Comparison of ENCODE assay signal across 34 cellular contexts in the genomic region with DNA sequence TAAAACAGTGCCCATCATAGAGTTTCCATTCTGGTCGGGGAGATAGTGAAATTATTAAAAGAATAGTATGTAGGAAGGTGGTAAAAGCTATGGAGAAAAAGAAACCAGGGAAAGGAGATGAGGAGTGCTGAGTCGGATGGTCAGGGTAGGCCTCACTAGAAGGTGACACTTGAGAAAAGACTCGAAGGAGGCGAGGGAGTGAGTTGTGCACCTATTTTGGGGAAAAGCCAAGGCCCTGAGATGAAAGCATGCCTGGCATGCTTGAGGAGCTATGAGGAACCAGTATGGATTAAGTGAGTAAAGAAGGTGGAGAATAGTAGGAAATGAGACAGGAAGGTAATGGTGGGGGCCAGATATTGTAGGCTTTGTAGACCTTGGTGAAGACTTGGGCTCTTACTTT.
"Had no signal": no experiment of that assay in that cellular context is flagged by ENCODE, and none has a peak within 500 bp of the region (broad histone marks: within the 10 kb centered on the region; RNA-seq: fewer than 3 reads in every experiment).

No MANE protein-coding gene starts in this region.

- H3K27me3 ChIP-seq: adrenal gland, body of pancreas, brain microvascular endothelial cell, breast epithelium had no signal

- H3K4me1 ChIP-seq: adrenal gland, body of pancreas, breast epithelium had no signal

- H3K27ac Mint-ChIP-seq: activated B cell treated with CpG ODN at 0.5 μM for 24 hours; activated CD4-positive, alpha-beta memory T cell treated with anti-CD3 and anti-CD28 coated beads for 36 hours; activated CD4-positive, alpha-beta T cell treated with anti-CD3 and anti-CD28 coated beads, Interleukin-2, amount 10 ng/mL, durations not matched to agents 24 days and 14 days; activated CD8-positive, alpha-beta memory T cell treated with anti-CD3 and anti-CD28 coated beads, Interleukin-2, amount 10 ng/mL, durations not matched to agents 7 days and 5 days; activated CD8-positive, alpha-beta T cell treated with anti-CD3 and anti-CD28 coated beads for 36 hours; activated naive CD4-positive, alpha-beta T cell treated with anti-CD3 and anti-CD28 coated beads for 36 hours; activated naive CD4-positive, alpha-beta T cell treated with anti-CD3 and anti-CD28 coated beads, Interleukin-2, amount 50 U/mL, for 72 hours; activated naive CD8-positive, alpha-beta T cell treated with anti-CD3 and anti-CD28 coated beads for 36 hours; activated T-cell treated with anti-CD3 and anti-CD28 coated beads, Interleukin-2, amount 50 U/mL, for 72 hours; activated T-helper 1 cell treated with anti-CD3 and anti-CD28 coated beads, Interleukin-12 subunit alpha, Interleukin-12 subunit beta, Interleukin-2, Interleukin-4 antibody, amounts not matched to agents 30 ng/mL and 10 ng/mL and 1 ng/mL, durations not matched to agents 14 hours and 24 hours and 36 hours; activated T-helper 17 cell treated with anti-CD3 and anti-CD28 coated beads, Interleukin-2, amount 50 U/mL, for 72 hours; T-cell; T-helper 2 cell treated with Interferon-gamma antibody and Interleukin-4, amounts not matched to agents 5 μg/mL and 100 μg/mL, for 36 hours had no signal

- H3K36me3 Mint-ChIP-seq: activated CD8-positive, alpha-beta memory T cell treated with anti-CD3 and anti-CD28 coated beads, Interleukin-2, amount 10 ng/mL, durations not matched to agents 7 days and 5 days; activated naive CD4-positive, alpha-beta T cell treated with anti-CD3 and anti-CD28 coated beads, Interleukin-2, amount 50 U/mL, for 72 hours; activated naive CD8-positive, alpha-beta T cell treated with anti-CD3 and anti-CD28 coated beads for 36 hours had no signal

- H3K4me1 Mint-ChIP-seq: activated B cell treated with CpG ODN at 0.5 μM for 24 hours; activated naive CD8-positive, alpha-beta T cell treated with anti-CD3 and anti-CD28 coated beads for 36 hours; activated T-helper 17 cell treated with anti-CD3 and anti-CD28 coated beads, Interleukin-2, amount 50 U/mL, for 72 hours; T-cell had no signal

- DNase-seq: activated B cell treated with CpG ODN at 0.5 μM for 24 hours; activated CD4-positive, alpha-beta memory T cell treated with anti-CD3 and anti-CD28 coated beads for 36 hours; activated CD4-positive, alpha-beta T cell treated with anti-CD3 and anti-CD28 coated beads for 4 hours; activated CD4-positive, alpha-beta T cell treated with anti-CD3 and anti-CD28 coated beads, Interleukin-2, amount 10 ng/mL, durations not matched to agents 24 days and 14 days; activated CD4-positive, alpha-beta T cell treated with anti-CD3 and anti-CD28 coated beads, Interleukin-2, amount 50 U/mL, for 1 hour; activated CD4-positive, alpha-beta T cell treated with anti-CD3 and anti-CD28 coated beads, Interleukin-2, amount 50 U/mL, for 4 hours; activated CD4-positive, CD25-positive, alpha-beta regulatory T cell treated with anti-CD3 and anti-CD28 coated beads, Interleukin-2, amount 50 U/mL, for 72 hours; activated CD8-positive, alpha-beta memory T cell treated with anti-CD3 and anti-CD28 coated beads, Interleukin-2, amount 10 ng/mL, durations not matched to agents 7 days and 5 days; activated CD8-positive, alpha-beta T cell treated with anti-CD3 and anti-CD28 coated beads for 36 hours; activated effector memory CD4-positive, alpha-beta T cell treated with anti-CD3 and anti-CD28 coated beads, Interleukin-2, amount 50 U/mL, for 16 hours; activated gamma-delta T cell treated with Interleukin-2 at 50 U/mL for 16 hours; activated naive CD4-positive, alpha-beta T cell; activated naive CD4-positive, alpha-beta T cell treated with anti-CD3 and anti-CD28 coated beads for 36 hours; activated naive CD4-positive, alpha-beta T cell treated with anti-CD3 and anti-CD28 coated beads, Interleukin-2, amount 50 U/mL, for 16 hours; activated naive CD8-positive, alpha-beta T cell treated with anti-CD3 and anti-CD28 coated beads for 36 hours; activated T-cell treated with anti-CD3 and anti-CD28 coated beads for 4 hours; activated T-cell treated with anti-CD3 and anti-CD28 coated beads, Interleukin-2, amount 50 U/mL, for 1 hour; activated T-cell treated with anti-CD3 and anti-CD28 coated beads, Interleukin-2, amount 50 U/mL, for 4 hours; activated T-cell treated with anti-CD3 and anti-CD28 coated beads, Interleukin-2, amount 50 U/mL, for 72 hours; adrenal gland; amniotic stem cell; aorta; body of pancreas; brain microvascular endothelial cell; central memory CD4-positive, alpha-beta T cell; T-cell; T-helper 2 cell; T-helper 9 cell had no signal

- H3K27me3 Mint-ChIP-seq: activated B cell treated with CpG ODN at 0.5 μM for 24 hours; activated CD4-positive, alpha-beta memory T cell treated with anti-CD3 and anti-CD28 coated beads for 36 hours; activated T-helper 17 cell treated with anti-CD3 and anti-CD28 coated beads, Interleukin-2, amount 50 U/mL, for 72 hours had no signal

- H3K4me3 Mint-ChIP-seq: activated B cell treated with CpG ODN at 0.5 μM for 24 hours; activated CD4-positive, alpha-beta memory T cell treated with anti-CD3 and anti-CD28 coated beads for 36 hours; activated CD4-positive, alpha-beta T cell treated with anti-CD3 and anti-CD28 coated beads, Interleukin-2, amount 10 ng/mL, durations not matched to agents 24 days and 14 days; activated CD8-positive, alpha-beta memory T cell treated with anti-CD3 and anti-CD28 coated beads, Interleukin-2, amount 10 ng/mL, durations not matched to agents 7 days and 5 days; activated CD8-positive, alpha-beta T cell treated with anti-CD3 and anti-CD28 coated beads for 36 hours; activated naive CD4-positive, alpha-beta T cell treated with anti-CD3 and anti-CD28 coated beads for 36 hours; activated naive CD8-positive, alpha-beta T cell treated with anti-CD3 and anti-CD28 coated beads for 36 hours; activated T-cell treated with anti-CD3 and anti-CD28 coated beads, Interleukin-2, amount 50 U/mL, for 4 hours; activated T-cell treated with anti-CD3 and anti-CD28 coated beads, Interleukin-2, amount 50 U/mL, for 72 hours; activated T-helper 1 cell treated with anti-CD3 and anti-CD28 coated beads, Interleukin-12 subunit alpha, Interleukin-12 subunit beta, Interleukin-2, Interleukin-4 antibody, amounts not matched to agents 30 ng/mL and 10 ng/mL and 1 ng/mL, durations not matched to agents 14 hours and 24 hours and 36 hours; activated T-helper 17 cell treated with anti-CD3 and anti-CD28 coated beads, Interleukin-2, amount 50 U/mL, for 72 hours; T-cell; T-helper 2 cell treated with Interferon-gamma antibody and Interleukin-4, amounts not matched to agents 5 μg/mL and 100 μg/mL, for 36 hours had no signal

- H3K9me3 Mint-ChIP-seq: activated B cell treated with CpG ODN at 0.5 μM for 24 hours; activated CD4-positive, alpha-beta memory T cell treated with anti-CD3 and anti-CD28 coated beads for 36 hours; activated CD4-positive, alpha-beta T cell treated with anti-CD3 and anti-CD28 coated beads, Interleukin-2, amount 10 ng/mL, durations not matched to agents 24 days and 14 days; activated CD8-positive, alpha-beta T cell treated with anti-CD3 and anti-CD28 coated beads for 36 hours; activated naive CD4-positive, alpha-beta T cell treated with anti-CD3 and anti-CD28 coated beads for 36 hours; activated naive CD4-positive, alpha-beta T cell treated with anti-CD3 and anti-CD28 coated beads, Interleukin-2, amount 50 U/mL, for 72 hours; activated naive CD8-positive, alpha-beta T cell treated with anti-CD3 and anti-CD28 coated beads for 36 hours; activated T-cell treated with anti-CD3 and anti-CD28 coated beads, Interleukin-2, amount 50 U/mL, for 4 hours; activated T-cell treated with anti-CD3 and anti-CD28 coated beads, Interleukin-2, amount 50 U/mL, for 72 hours; activated T-helper 1 cell treated with anti-CD3 and anti-CD28 coated beads, Interleukin-12 subunit alpha, Interleukin-12 subunit beta, Interleukin-2, Interleukin-4 antibody, amounts not matched to agents 30 ng/mL and 10 ng/mL and 1 ng/mL, durations not matched to agents 14 hours and 24 hours and 36 hours; activated T-helper 17 cell treated with anti-CD3 and anti-CD28 coated beads, Interleukin-2, amount 50 U/mL, for 72 hours; T-cell; T-helper 2 cell treated with Interferon-gamma antibody and Interleukin-4, amounts not matched to agents 5 μg/mL and 100 μg/mL, for 36 hours had no signal

- ATAC-seq: activated CD8-positive, alpha-beta memory T cell treated with anti-CD3 and anti-CD28 coated beads, Interleukin-2, amount 10 ng/mL, durations not matched to agents 7 days and 5 days; activated CD8-positive, alpha-beta T cell treated with anti-CD3 and anti-CD28 coated beads for 36 hours; activated naive CD4-positive, alpha-beta T cell treated with anti-CD3 and anti-CD28 coated beads, Interleukin-2, amount 50 U/mL, for 72 hours; activated T-cell treated with anti-CD3 and anti-CD28 coated beads, Interleukin-2, amount 50 U/mL, for 4 hours; activated T-cell treated with anti-CD3 and anti-CD28 coated beads, Interleukin-2, amount 50 U/mL, for 72 hours; activated T-helper 17 cell treated with anti-CD3 and anti-CD28 coated beads, Interleukin-2, amount 50 U/mL, for 72 hours; body of pancreas; T-cell had no signal

- H3K4me3 ChIP-seq: adrenal gland, body of pancreas, breast epithelium had no signal

- H3K9me3 ChIP-seq: adrenal gland, body of pancreas, breast epithelium had no signal

- H3K36me3 ChIP-seq: breast epithelium had no signal

- H3K27ac ChIP-seq: adrenal gland, body of pancreas, brain microvascular endothelial cell, VCaP had no signal
